9 cellular contexts compared by ENCODE assay signal in the genomic region with DNA sequence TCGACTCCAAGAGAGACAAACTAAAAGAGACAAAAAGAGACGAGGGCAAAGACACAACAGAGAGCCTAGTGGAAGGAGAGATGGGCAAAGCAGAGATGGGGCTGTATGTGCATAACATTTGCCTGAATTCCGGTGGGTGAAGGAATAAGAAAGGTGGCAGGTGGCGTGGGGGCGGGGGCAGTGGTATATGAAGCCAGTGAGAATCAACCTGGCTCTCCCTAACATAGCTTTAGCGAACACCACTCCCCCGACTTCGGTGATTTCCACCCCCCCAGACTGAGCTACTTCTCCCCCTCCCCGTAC. TPM values are rescaled to one million over a fixed set of nuclear protein-coding genes. Genes with fewer than 3 reads are reported as not detected.
DNase-seq lines count a peak whose midpoint lies in the region; ATAC-seq and TF ChIP-seq lines count a peak whose summit lies in the region.
"Had no signal": no experiment of that assay in that cellular context is flagged by ENCODE, and none has a peak within 500 bp of the region (broad histone marks: within the 10 kb centered on the region; RNA-seq: fewer than 3 reads in every experiment).

No MANE protein-coding gene starts in this region.

- no peak for TF ChIP-seq POLR2A in stomach (IDR thresholded peaks at IDR 0.05)

- intact Hi-C loops in activated B cell treated with CpG ODN at 0.5 μM for 24 hours (cut with micrococcal nuclease): no loop called here
- intact Hi-C loops in stomach (cut with DNase I; ENCODE audit: low total_unique reads): no loop called here

- no peaks in the 10 kb centered on the region for H3K9me3 Mint-ChIP-seq in activated B cell treated with CpG ODN at 0.5 μM for 24 hours

- peak; percentile 68 for DNase-seq in NCI-H2107 treated with DMSO at 0.1 percent for 48 hours (lab: John Stamatoyannopoulos, UW; ENCODE audit: unreplicated experiment)
- DNase-seq in NCI-H2107 (lab: John Stamatoyannopoulos, UW): no peak
- DNase-seq in activated B cell treated with CpG ODN at 0.5 μM for 24 hours: no peak
- no peak for DNase-seq in stomach
- no peak for DNase-seq in NCI-H345 treated with DMSO at 0.1 percent for 48 hours (lab: John Stamatoyannopoulos, UW; ENCODE audit: unreplicated experiment)
- DNase-seq in kidney glomerular epithelial cell (lab: John Stamatoyannopoulos, UW): no peak
- DNase-seq: 8988T had no signal

- TF ChIP-seq CTCF in activated B cell treated with CpG ODN at 0.5 μM for 24 hours (IDR thresholded peaks at IDR 0.05) (no peak), stomach (IDR thresholded peaks at IDR 0.05) (no peak)

- H3K4me3 ChIP-seq in iPS-18a (ENCODE audit: low read length): peak overlapping the region; percentile 75
- peak overlapping the region; percentile 62 to 65 (median 64) for H3K4me3 ChIP-seq in stomach

- 16 to 20% (median 18%) methylated on average over 9 of the region's 9 CpGs for WGBS in stomach, 5 donors

- H3K27me3 ChIP-seq in iPS-18a (ENCODE audit: control insufficient read depth, insufficient read depth, low read length) (peaks cover 36% of the 10 kb centered on the region), stomach (peaks cover 0 to 23% (median 0%) of the 10 kb centered on the region in 3 donors)

- peaks cover 20% of the 10 kb centered on the region for H3K4me1 Mint-ChIP-seq in activated B cell treated with CpG ODN at 0.5 μM for 24 hours

- POLR2A ChIA-PET in activated B cell treated with CpG ODN at 0.5 μM for 24 hours (lab: Charles Lee): interaction anchor here (0.7 to 4.0 kb wide), 5 partner anchors 9 to 599 kb away, joined by 3 to 30 read pairs (median 4); a partner anchor contains a TSS

- no peak overlapping the region for H3K27ac ChIP-seq in iPS-18a (ENCODE audit: low read length)
- H3K27ac ChIP-seq in stomach: peak overlapping the region; percentile 83 to 91 (median 89)

- H3K36me3 ChIP-seq in iPS-18a (ENCODE audit: control insufficient read depth, low read depth, low read length): no peaks in the 10 kb centered on the region
- no peaks in the 10 kb centered on the region for H3K36me3 ChIP-seq in stomach

- no peaks in the 10 kb centered on the region for H3K9me3 ChIP-seq in iPS-18a (ENCODE audit: control insufficient read depth, low read depth, low read length)
- no peaks in the 10 kb centered on the region for H3K9me3 ChIP-seq in stomach

- H3K36me3 Mint-ChIP-seq in activated B cell treated with CpG ODN at 0.5 μM for 24 hours (ENCODE audit: low read depth): no peaks in the 10 kb centered on the region

- H3K4me3 Mint-ChIP-seq in activated B cell treated with CpG ODN at 0.5 μM for 24 hours: peak overlapping the region; percentile 92

- no peak for ATAC-seq in activated B cell treated with CpG ODN at 0.5 μM for 24 hours (ENCODE audit: low read depth)
- no peak for ATAC-seq in HG02981 (IDR thresholded peaks at IDR 0.05; ENCODE audit: unreplicated experiment)

- H3K9ac ChIP-seq in iPS-18a (ENCODE audit: low read length): no peak overlapping the region

- CTCF ChIA-PET in activated B cell treated with CpG ODN at 0.5 μM for 24 hours (lab: Charles Lee): interaction anchor here (3.0 kb wide), 1 partner anchor 23 kb away, joined by 14 read pairs; no protein-coding TSS in a partner anchor

- peaks cover 2% of the 10 kb centered on the region for H3K27me3 Mint-ChIP-seq in activated B cell treated with CpG ODN at 0.5 μM for 24 hours

- no peak for TF ChIP-seq EP300 in stomach (IDR thresholded peaks at IDR 0.05)

- peaks cover 31% of the 10 kb centered on the region for H3K4me1 ChIP-seq in iPS-18a (ENCODE audit: control insufficient read depth, low read depth, low read length)
- peaks cover 50 to 68% (median 59%) of the 10 kb centered on the region in 4 donors for H3K4me1 ChIP-seq in stomach

- peak overlapping the region; percentile 61 for H3K27ac Mint-ChIP-seq in activated B cell treated with CpG ODN at 0.5 μM for 24 hours

RNA-seq across cellular contexts. Expression of a gene that starts 1.1 kb away (rescaled TPM):
- 1.3 and 2.1 TPM in 2 replicates for total RNA-seq in activated B cell treated with CpG ODN at 0.5 μM for 24 hours
- total RNA-seq in stomach: 1 to 10 TPM; 1.0 to 4.7 (median 3.2) TPM
- polyA plus RNA-seq in stomach: 1 to 10 TPM; 1.7 to 6.1 (median 2.1) TPM

RNA-seq across cellular contexts. Expression of a gene that starts 17.6 kb away (rescaled TPM):
- total RNA-seq in activated B cell treated with CpG ODN at 0.5 μM for 24 hours: 21.5 and 22.4 TPM in 2 replicates
- 10 to 100 TPM in 4 of 5 donors, under 1 TPM in 1; 0.58 to 55.6 (median 17.2) TPM for total RNA-seq in stomach
- polyA plus RNA-seq in stomach: 1 to 10 TPM; 3.3 to 4.9 (median 3.7) TPM
